In the genomic region with DNA sequence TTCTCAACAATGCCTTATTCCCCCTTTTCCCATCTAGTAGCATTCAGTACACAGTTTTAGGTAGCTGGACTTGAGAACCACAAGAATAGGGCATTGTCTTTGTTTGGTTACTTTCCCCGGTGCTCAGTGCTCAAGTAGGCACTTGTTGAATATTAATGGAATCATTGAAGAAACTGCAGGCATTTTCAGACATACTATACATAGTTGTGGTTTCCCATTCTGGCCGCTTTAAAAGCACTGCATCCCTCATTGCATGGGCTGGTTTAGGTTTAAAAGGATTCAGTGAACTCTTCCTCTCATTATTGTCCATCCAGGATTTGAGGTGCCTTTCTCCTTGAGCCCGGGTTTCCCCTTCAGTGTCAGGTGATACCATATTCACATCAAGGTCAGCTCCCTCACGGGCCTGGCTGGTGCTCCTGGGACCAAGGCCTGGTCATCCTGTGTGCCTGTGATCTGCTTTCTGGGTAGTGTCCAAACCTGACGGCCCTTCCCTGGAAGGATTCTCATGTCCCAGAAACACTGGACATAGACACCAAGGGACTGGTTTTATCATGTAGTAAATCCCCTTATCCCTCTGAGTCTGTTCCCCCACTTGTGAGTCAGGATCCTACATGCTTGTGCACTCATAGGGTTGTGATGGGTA, we compare ENCODE assay signal across 10 cellular contexts. TPM values are rescaled to one million over a fixed set of nuclear protein-coding genes. Genes with fewer than 3 reads are reported as not detected.
DNase-seq lines count a peak whose midpoint lies in the region; ATAC-seq and TF ChIP-seq lines count a peak whose summit lies in the region.
"Had no signal": no experiment of that assay in that cellular context is flagged by ENCODE, and none has a peak within 500 bp of the region (broad histone marks: within the 10 kb centered on the region; RNA-seq: fewer than 3 reads in every experiment).

No MANE protein-coding gene starts in this region.

- H2BK12ac ChIP-seq in trophoblast cell (ENCODE audit: low read length), result no peak overlapping the region

- no peak overlapping the region for H3K4ac ChIP-seq in trophoblast cell (ENCODE audit: low read depth, low read length)

- DNase-seq in Caco-2, result no peak
- DNase-seq in RWPE1 (ENCODE audit: low spot score), result peak; percentile 32
- DNase-seq in foreskin keratinocyte, result peak; percentile 71 to 81
- DNase-seq in trophoblast cell, result peak in 1 of 2 donors; percentile 43
- DNase-seq in HEK293T (ENCODE audit: extremely low spot score), result no peak
- no peak for DNase-seq in NCI-H1694 treated with DMSO at 0.1 percent for 48 hours (lab: John Stamatoyannopoulos, UW)
- DNase-seq in thyroid gland, result no peak

- no peak overlapping the region for H2BK120ac ChIP-seq in trophoblast cell (ENCODE audit: insufficient read depth, low read length, poor library complexity)

- no peak overlapping the region for H4K8ac ChIP-seq in trophoblast cell (ENCODE audit: low read depth, low read length)

- H4K12ac ChIP-seq in trophoblast cell (ENCODE audit: low read depth, low read length), result no peak overlapping the region

- no peaks in the 10 kb centered on the region for H3K36me3 ChIP-seq in Caco-2 (ENCODE audit: control insufficient read depth, insufficient read depth, low read length)
- H3K36me3 ChIP-seq in trophoblast cell (ENCODE audit: control insufficient read depth in 1 of 2, insufficient read depth in 2 of 2, low read length in 2 of 2), result no peaks in the 10 kb centered on the region
- peaks cover 0 to 3% of the 10 kb centered on the region in 2 donors for H3K36me3 ChIP-seq in thyroid gland

- H3K27me3 ChIP-seq in Caco-2 (replicated peaks; ENCODE audit: control insufficient read depth, insufficient read depth, low read length) (no peaks in the 10 kb centered on the region), foreskin keratinocyte (no peaks in the 10 kb centered on the region), trophoblast cell (ENCODE audit: insufficient read depth, low read length) (no peaks in the 10 kb centered on the region), thyroid gland (no peaks in the 10 kb centered on the region)
- H3K27me3 ChIP-seq: ascending aorta had no signal

- no peak for TF ChIP-seq POLR2A in thyroid gland (IDR thresholded peaks at IDR 0.05)

- no peaks in the 10 kb centered on the region for H3K27me3 Mint-ChIP-seq in Caco-2 (ENCODE audit: insufficient read depth, unreplicated experiment)
- H3K27me3 Mint-ChIP-seq: stimulated activated naive CD8-positive, alpha-beta T cell treated with anti-CD3 and anti-CD28 coated beads, Interleukin-15, Interleukin-2, amounts not matched to agents 100 ng/mL and 50 ng/mL, for 24 hours had no signal

- TF ChIP-seq CTCF in Caco-2 (IDR thresholded peaks at IDR 0.05; ENCODE audit: insufficient read depth in 1 of 2, low read depth in 1 of 2, low read length in 1 of 2, severe bottlenecking in 1 of 2, unreplicated experiment in 1 of 2), result no peak
- no peak for TF ChIP-seq CTCF in RWPE1 (conservative IDR thresholded peaks at IDR 0.05; ENCODE audit: low read depth)
- TF ChIP-seq CTCF in foreskin keratinocyte (conservative IDR thresholded peaks at IDR 0.05), result no peak
- TF ChIP-seq CTCF in thyroid gland (IDR thresholded peaks at IDR 0.05), result no peak

- H2BK5ac ChIP-seq in trophoblast cell (ENCODE audit: low read depth, low read length, poor library complexity), result no peak overlapping the region

- H3K18ac ChIP-seq in trophoblast cell (ENCODE audit: low read length), result no peak overlapping the region

- no peak overlapping the region for H2AFZ ChIP-seq in trophoblast cell (ENCODE audit: insufficient read depth, low read length, poor library complexity)

- H4K91ac ChIP-seq in trophoblast cell (ENCODE audit: low read depth, low read length), result no peak overlapping the region

- no peak overlapping the region for H3K9ac ChIP-seq in trophoblast cell (ENCODE audit: low read length)

- WGBS in trophoblast cell (ENCODE audit: extremely low coverage, insufficient coverage, insufficient read length), result no CpG with 5 or more reads among the region's 5 CpGs
- WGBS in thyroid gland, 2 donors, result 56 to 59% methylated on average over 5 of the region's 5 CpGs

- no peaks in the 10 kb centered on the region for H3K79me2 ChIP-seq in trophoblast cell (ENCODE audit: control insufficient read depth, insufficient read depth, low read length, poor library complexity)

- intact Hi-C loops in Caco-2 (cut with micrococcal nuclease; ENCODE audit: unreplicated experiment), result no loop called here
- intact Hi-C loops in thyroid gland (cut with DNase I), result no loop called here

- POLR2A ChIA-PET in Caco-2 (lab: Charles Lee), result no interaction called here
- POLR2A ChIA-PET in RWPE1 (lab: Yijun Ruan, JAX; ENCODE audit: low non-redundant PET), result no interaction called here
- POLR2A ChIA-PET in HEK293T (lab: Yijun Ruan, JAX), result no interaction called here

- no TSS peak for BruUV-seq in Caco-2 (replicated peaks; lab: Mats Ljungman, UMichigan)

- H3K36me3 Mint-ChIP-seq in Caco-2 (ENCODE audit: insufficient read depth, unreplicated experiment), result no peaks in the 10 kb centered on the region

- H3K9me3 ChIP-seq in Caco-2, result no peaks in the 10 kb centered on the region
- no peaks in the 10 kb centered on the region for H3K9me3 ChIP-seq in trophoblast cell (ENCODE audit: insufficient read depth, low read depth, low read length)
- H3K9me3 ChIP-seq in thyroid gland, result no peaks in the 10 kb centered on the region
- H3K9me3 ChIP-seq: ascending aorta had no signal

- H3K4me1 ChIP-seq in Caco-2, result peaks cover 26% of the 10 kb centered on the region
- H3K4me1 ChIP-seq in foreskin keratinocyte, result peaks cover 10% of the 10 kb centered on the region
- peaks cover 10 to 12% of the 10 kb centered on the region in 2 experiments for H3K4me1 ChIP-seq in trophoblast cell (ENCODE audit: control insufficient read depth in 1 of 2, insufficient read depth in 2 of 2, low read length in 2 of 2)
- H3K4me1 ChIP-seq in thyroid gland, result peaks cover 8 to 22% of the 10 kb centered on the region in 2 donors
- H3K4me1 ChIP-seq: ascending aorta had no signal

- H3K9me3 Mint-ChIP-seq in Caco-2 (ENCODE audit: unreplicated experiment), result no peaks in the 10 kb centered on the region
- H3K9me3 Mint-ChIP-seq: stimulated activated naive CD8-positive, alpha-beta T cell treated with anti-CD3 and anti-CD28 coated beads, Interleukin-15, Interleukin-2, amounts not matched to agents 100 ng/mL and 50 ng/mL, for 24 hours had no signal

- no peaks in the 10 kb centered on the region for H3K79me1 ChIP-seq in trophoblast cell (ENCODE audit: low read length)

- H3K27ac Mint-ChIP-seq in Caco-2 (ENCODE audit: unreplicated experiment), result peak overlapping the region; percentile 1
- H3K27ac Mint-ChIP-seq: stimulated activated naive CD8-positive, alpha-beta T cell treated with anti-CD3 and anti-CD28 coated beads, Interleukin-15, Interleukin-2, amounts not matched to agents 100 ng/mL and 50 ng/mL, for 24 hours had no signal

- CTCF ChIA-PET in Caco-2 (lab: Charles Lee) (no interaction called here), RWPE1 (lab: Yijun Ruan, JAX) (interaction anchor here (1.1 kb wide), 1 partner anchor 83 kb away, joined by 3 read pairs; no protein-coding TSS in a partner anchor), HEK293T (lab: Yijun Ruan, JAX) (no interaction called here)

- no peak overlapping the region for H3K4me2 ChIP-seq in trophoblast cell (ENCODE audit: low read length)

- H3K4me3 Mint-ChIP-seq in Caco-2 (ENCODE audit: unreplicated experiment), result no peak overlapping the region
- H3K4me3 Mint-ChIP-seq: stimulated activated naive CD8-positive, alpha-beta T cell treated with anti-CD3 and anti-CD28 coated beads, Interleukin-15, Interleukin-2, amounts not matched to agents 100 ng/mL and 50 ng/mL, for 24 hours had no signal

- no peak overlapping the region for H2AK5ac ChIP-seq in trophoblast cell (ENCODE audit: low read length)

- H3K14ac ChIP-seq in trophoblast cell (ENCODE audit: low read length), result no peak overlapping the region

- H3K4me1 Mint-ChIP-seq in Caco-2 (ENCODE audit: low read depth, unreplicated experiment), result peaks cover 11% of the 10 kb centered on the region

- H3K23ac ChIP-seq in trophoblast cell (ENCODE audit: low read length), result no peak overlapping the region

- H3K27ac ChIP-seq in RWPE1, result peak overlapping the region; percentile 64
- H3K27ac ChIP-seq in foreskin keratinocyte, result no peak overlapping the region
- peak overlapping the region; percentile 16 for H3K27ac ChIP-seq in trophoblast cell (ENCODE audit: low read depth, low read length)
- H3K27ac ChIP-seq in thyroid gland, result no peak overlapping the region
- H3K27ac ChIP-seq: ascending aorta had no signal

- H3K4me3 ChIP-seq in Caco-2 (ENCODE audit: low read depth, low read length) (no peak overlapping the region), trophoblast cell (ENCODE audit: low read depth, low read length) (no peak overlapping the region), thyroid gland (replicated peaks in 1 of 3) (no peak overlapping the region)
- H3K4me3 ChIP-seq: ascending aorta had no signal

- ATAC-seq in foreskin keratinocyte, result peak; percentile 57
- no peak for ATAC-seq in GM21723 (IDR thresholded peaks at IDR 0.05; ENCODE audit: unreplicated experiment)

TF ChIP-seq in HEK293T, 16 proteins besides CTCF, POLR2A, EP300 and RAD21:
- TF ChIP-seq LEF1 (IDR thresholded peaks at IDR 0.05; ENCODE audit: borderline replicate concordance) (no peak), SUZ12 (IDR thresholded peaks at IDR 0.05) (no peak), ELF4 (IDR thresholded peaks at IDR 0.05) (no peak), ARNT (IDR thresholded peaks at IDR 0.05) (no peak), FOXK2 (IDR thresholded peaks at IDR 0.05) (no peak), HDGF (IDR thresholded peaks at IDR 0.05; ENCODE audit: borderline replicate concordance) (no peak), SP1 (IDR thresholded peaks at IDR 0.05) (no peak), TARDBP (IDR thresholded peaks at IDR 0.05) (no peak), FOXM1 (IDR thresholded peaks at IDR 0.05; ENCODE audit: borderline replicate concordance) (no peak)

RNA-seq across cellular contexts. Expression of gene TCP11L2, which starts 7.3 kb away (rescaled TPM):
- total RNA-seq in Caco-2 (2022), result 7.7 and 11.8 TPM in 2 replicates
- 4.1 and 5.9 TPM in 2 replicates for total RNA-seq in foreskin keratinocyte
- 0.39 and 0.57 TPM in 2 replicates for polyA plus RNA-seq in foreskin keratinocyte
- 24.3 and 25.1 TPM in 2 replicates for polyA plus RNA-seq in trophoblast cell (2013)
- total RNA-seq in thyroid gland, result 10 to 100 TPM; 39.7 to 72.3 (median 59.9) TPM

RNA-seq across cellular contexts. Expression of gene POLR3B, which starts 47.8 kb away (rescaled TPM):
- total RNA-seq in Caco-2 (2022) (13.7 and 13.9 TPM in 2 replicates), foreskin keratinocyte (11.4 and 14.0 TPM in 2 replicates), thyroid gland (10 to 100 TPM in 3 of 4 donors, 1 to 10 TPM in 1; 6.0 to 13.8 (median 12.0) TPM)
- 4.4 and 5.5 TPM in 2 replicates for polyA plus RNA-seq in foreskin keratinocyte
- 7.4 and 8.5 TPM in 2 replicates for polyA plus RNA-seq in trophoblast cell (2013)

Comparison
In these comparisons a context has a peak if more than half of its experiments do, and no peak if none do; other contexts are left out.
1. DNase-seq: peak in RWPE1 (single experiment) and foreskin keratinocyte (2 of 2); none in Caco-2 (0 of 2), HEK293T (single experiment), NCI-H1694 treated with DMSO at 0.1 percent for 48 hours (single experiment) and thyroid gland (0 of 2).
2. H3K27ac ChIP-seq: peak in RWPE1 (single experiment) and trophoblast cell (single experiment); none in foreskin keratinocyte (single experiment) and thyroid gland (0 of 3).